Comparison of ENCODE assay signal across 9 cellular contexts in the genomic region with DNA sequence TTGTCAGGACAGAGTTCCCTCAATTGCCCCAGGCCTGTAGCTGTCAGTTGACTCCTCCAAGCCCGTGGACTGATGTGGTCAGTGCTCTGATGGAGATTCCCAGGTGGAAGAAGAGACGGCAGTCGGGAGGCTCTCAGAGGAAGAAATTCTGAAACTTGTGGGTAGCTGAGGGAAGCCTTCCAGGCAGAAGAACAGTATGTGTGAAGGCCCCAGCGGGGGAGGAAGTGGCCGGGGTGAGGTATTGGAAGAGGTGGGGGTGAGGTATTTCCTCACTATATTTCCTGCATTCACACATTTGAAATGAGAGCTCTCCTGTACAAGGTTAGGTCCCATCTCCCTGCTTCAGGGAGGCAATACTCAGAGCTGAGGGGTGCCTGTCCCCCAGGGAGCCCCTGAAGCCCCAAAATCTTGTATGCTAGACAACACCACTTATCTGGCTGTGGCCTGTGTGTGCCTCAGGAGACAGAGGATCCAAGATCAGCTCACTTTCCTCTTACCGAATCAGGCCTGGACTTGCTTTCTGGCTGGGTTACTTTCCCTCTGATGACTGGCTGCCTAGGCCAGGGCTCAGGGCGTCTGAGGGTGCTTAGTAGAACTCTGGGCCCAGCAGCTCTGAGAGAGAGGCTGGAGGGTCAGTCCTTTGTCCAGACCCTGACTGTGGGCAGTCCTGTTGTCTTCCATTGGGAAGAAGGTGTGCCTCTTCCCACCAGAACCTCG. TPM values are rescaled to one million over a fixed set of nuclear protein-coding genes. Genes with fewer than 3 reads are reported as not detected.
A peak's percentile ranks its signal among the peaks of the same experiment; 100 is the strongest.
DNase-seq lines count a peak whose midpoint lies in the region; ATAC-seq, FAIRE-seq and TF ChIP-seq lines count a peak whose summit lies in the region.
"Had no signal": no experiment of that assay in that cellular context is flagged by ENCODE, and none has a peak within 500 bp of the region (broad histone marks: within the 10 kb centered on the region; RNA-seq: fewer than 3 reads in every experiment).

No MANE protein-coding gene starts in this region.

- H3K9me2 ChIP-seq in MM.1S (replicated peaks; ENCODE audit: insufficient read depth, low read length), result no peaks in the 10 kb centered on the region

- peak; percentile 92 to 93 for ATAC-seq in CD4-positive, CD25-positive, alpha-beta regulatory T cell (ENCODE audit: low read depth in 2 of 2)

- DNase-seq in CD4-positive, CD25-positive, alpha-beta regulatory T cell, result peak in 2 of 3 donors; percentile 58 to 77
- peak; percentile 45 for DNase-seq in MM.1S
- DNase-seq in activated T-cell treated with anti-CD3 and anti-CD28 coated beads, Interleukin-2, amount 50 U/mL, for 24 hours, result peak; percentile 63
- DNase-seq in germinal center (ENCODE audit: low spot score), result peak; percentile 30
- peak; percentile 25 to 38 for DNase-seq in stimulated activated CD4-positive, alpha-beta T cell treated with anti-CD3 and anti-CD28 coated beads, Interleukin-4, amount 100 ng/mL, for 48 hours (ENCODE audit: low read depth in 2 of 2)
- no peak for DNase-seq in ACHN
- no peak for DNase-seq in NCI-H146 (lab: John Stamatoyannopoulos, UW)
- DNase-seq in D721Med (ENCODE audit: insufficient read length, low spot score), result no peak

- H3K27ac ChIP-seq in CD4-positive, CD25-positive, alpha-beta regulatory T cell (ENCODE audit: insufficient read depth, low read length, poor library complexity, severe bottlenecking), result peak overlapping the region; percentile 77
- peak overlapping the region; percentile 82 for H3K27ac ChIP-seq in MM.1S (ENCODE audit: low read length)

- H3K36me3 ChIP-seq in CD4-positive, CD25-positive, alpha-beta regulatory T cell (ENCODE audit: control insufficient read depth, insufficient read depth, low read length), result peaks cover 13% of the 10 kb centered on the region
- no peaks in the 10 kb centered on the region for H3K36me3 ChIP-seq in MM.1S (replicated peaks; ENCODE audit: insufficient read depth, low read length)

- peak overlapping the region; percentile 46 for H3K4me3 ChIP-seq in CD4-positive, CD25-positive, alpha-beta regulatory T cell (ENCODE audit: low read depth, low read length)
- H3K4me3 ChIP-seq in MM.1S (ENCODE audit: low read length), result no peak overlapping the region

- no peak for FAIRE-seq in D721Med (lab: Jason Lieb, UNC)
- FAIRE-seq: colon had no signal

- H3K4me3 Mint-ChIP-seq in CD4-positive, CD25-positive, alpha-beta regulatory T cell, result peak overlapping the region; percentile 1 to 80 (median 69)
- peak overlapping the region; percentile 36 for H3K4me3 Mint-ChIP-seq in activated T-cell treated with anti-CD3 and anti-CD28 coated beads, Interleukin-2, amount 50 U/mL, for 24 hours

- peaks cover 16% of the 10 kb centered on the region for H3F3A ChIP-seq in MM.1S (ENCODE audit: insufficient read depth, low read length)

- H3K9me3 ChIP-seq in CD4-positive, CD25-positive, alpha-beta regulatory T cell (ENCODE audit: control insufficient read depth in 2 of 2, low read length in 2 of 2), result no peaks in the 10 kb centered on the region
- no peaks in the 10 kb centered on the region for H3K9me3 ChIP-seq in MM.1S (replicated peaks; ENCODE audit: insufficient read depth, low read length)

- TF ChIP-seq CTCF in MM.1S (IDR thresholded peaks at IDR 0.05; ENCODE audit: low read length), result no peak
- no peak for TF ChIP-seq CTCF in D721Med (IDR thresholded peaks at IDR 0.05; ENCODE audit: insufficient read depth, missing control alignments)

- no peaks in the 10 kb centered on the region for H4K20me1 ChIP-seq in MM.1S (ENCODE audit: insufficient read depth, low read length)

- no peaks in the 10 kb centered on the region for H3K27me3 Mint-ChIP-seq in CD4-positive, CD25-positive, alpha-beta regulatory T cell
- no peaks in the 10 kb centered on the region for H3K27me3 Mint-ChIP-seq in activated T-cell treated with anti-CD3 and anti-CD28 coated beads, Interleukin-2, amount 50 U/mL, for 24 hours

- 0 out of 2 replicates have a peak overlapping the region, but pooled peaks have one; percentile 12 for H3K9ac ChIP-seq in MM.1S (ENCODE audit: low read length)

- peak overlapping the region; percentile 66 to 96 (median 92) for H3K27ac Mint-ChIP-seq in CD4-positive, CD25-positive, alpha-beta regulatory T cell
- peak overlapping the region; percentile 89 for H3K27ac Mint-ChIP-seq in activated T-cell treated with anti-CD3 and anti-CD28 coated beads, Interleukin-2, amount 50 U/mL, for 24 hours

- peaks cover 0 to 52% (median 29%) of the 10 kb centered on the region in 4 donors for H3K4me1 Mint-ChIP-seq in CD4-positive, CD25-positive, alpha-beta regulatory T cell
- peaks cover 40% of the 10 kb centered on the region for H3K4me1 Mint-ChIP-seq in activated T-cell treated with anti-CD3 and anti-CD28 coated beads, Interleukin-2, amount 50 U/mL, for 24 hours (ENCODE audit: low read depth)

- H3K9me3 Mint-ChIP-seq in CD4-positive, CD25-positive, alpha-beta regulatory T cell, result no peaks in the 10 kb centered on the region
- no peaks in the 10 kb centered on the region for H3K9me3 Mint-ChIP-seq in activated T-cell treated with anti-CD3 and anti-CD28 coated beads, Interleukin-2, amount 50 U/mL, for 24 hours

- in situ Hi-C loops in ACHN (cut with HindIII; ENCODE audit: low pct_ligation_motif_present, low pct_unique_long_range_greater_than_20kb, low sequenced_read_pairs), result no loop called here

- H3K4me1 ChIP-seq in CD4-positive, CD25-positive, alpha-beta regulatory T cell (ENCODE audit: control insufficient read depth, insufficient read depth, low read length, poor library complexity, severe bottlenecking), result peaks cover 24% of the 10 kb centered on the region
- peaks cover 32% of the 10 kb centered on the region for H3K4me1 ChIP-seq in MM.1S (ENCODE audit: low read length)

- H3K4me2 ChIP-seq in MM.1S (ENCODE audit: low read depth, low read length), result peak overlapping the region; percentile 17; the same call in 1 of the 2 replicates

- no peaks in the 10 kb centered on the region for H3K27me3 ChIP-seq in CD4-positive, CD25-positive, alpha-beta regulatory T cell (ENCODE audit: control insufficient read depth, insufficient read depth, low read length)
- no peaks in the 10 kb centered on the region for H3K27me3 ChIP-seq in MM.1S (replicated peaks; ENCODE audit: insufficient read depth, low read length)

- H3K79me2 ChIP-seq in MM.1S (ENCODE audit: low read length), result no peaks in the 10 kb centered on the region

- no peak overlapping the region for H2AFZ ChIP-seq in MM.1S (ENCODE audit: low read length)

- peaks cover 1% of the 10 kb centered on the region for H3K36me3 Mint-ChIP-seq in CD4-positive, CD25-positive, alpha-beta regulatory T cell
- H3K36me3 Mint-ChIP-seq in activated T-cell treated with anti-CD3 and anti-CD28 coated beads, Interleukin-2, amount 50 U/mL, for 24 hours (ENCODE audit: low read depth), result peaks cover 8% of the 10 kb centered on the region

RNA-seq across cellular contexts. Expression of gene MYL9, which starts 49.3 kb away (rescaled TPM):
- total RNA-seq in CD4-positive, CD25-positive, alpha-beta regulatory T cell, result 7.7 TPM
- not detected for polyA plus RNA-seq in CD4-positive, CD25-positive, alpha-beta regulatory T cell

Comparison
In these comparisons a context has a peak if more than half of its experiments do, and no peak if none do; other contexts are left out.
1. DNase-seq: peak in CD4-positive, CD25-positive, alpha-beta regulatory T cell (2 of 3), MM.1S (single experiment), activated T-cell treated with anti-CD3 and anti-CD28 coated beads, Interleukin-2, amount 50 U/mL, for 24 hours (single experiment), germinal center (single experiment) and stimulated activated CD4-positive, alpha-beta T cell treated with anti-CD3 and anti-CD28 coated beads, Interleukin-4, amount 100 ng/mL, for 48 hours (2 of 2); none in ACHN (single experiment), NCI-H146 (single experiment) and D721Med (single experiment).